ENCODE assay signal across 20 cellular contexts in the genomic region with DNA sequence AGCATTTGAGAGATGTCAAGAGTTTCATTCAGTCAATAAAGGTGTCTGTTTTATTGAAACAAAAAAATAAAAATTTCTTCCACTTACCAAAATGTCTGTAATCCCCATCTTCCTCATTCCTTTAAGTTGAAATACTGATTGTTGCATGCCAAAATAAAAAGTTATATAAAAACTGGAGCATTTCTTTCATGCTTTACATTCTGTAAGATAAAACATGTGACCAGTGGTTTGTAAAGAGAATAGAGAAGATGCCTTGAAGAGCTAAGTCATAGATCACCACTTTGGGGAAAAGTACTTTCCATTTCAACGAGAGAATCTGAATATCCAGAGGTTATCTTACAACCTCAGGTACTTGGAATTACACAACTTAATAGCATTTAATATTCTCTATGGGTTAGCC. TPM values are rescaled to one million over a fixed set of nuclear protein-coding genes. Genes with fewer than 3 reads are reported as not detected.
"Had no signal": no experiment of that assay in that cellular context is flagged by ENCODE, and none has a peak within 500 bp of the region (broad histone marks: within the 10 kb centered on the region; RNA-seq: fewer than 3 reads in every experiment).

No MANE protein-coding gene starts in this region.

- H3K4me2 ChIP-seq: hepatocyte had no signal

- H3K4me3 ChIP-seq: hepatocyte, left ventricle myocardium inferior, pancreas, psoas muscle, right atrium auricular region, upper lobe of left lung had no signal

- H3K9me3 ChIP-seq: pancreas had no signal

- H3K79me2 ChIP-seq: hepatocyte had no signal

- H3K36me3 ChIP-seq: left ventricle myocardium inferior, pancreas, right atrium auricular region, upper lobe of left lung had no signal

- DNase-seq: activated B cell treated with CpG ODN at 0.5 μM for 24 hours; activated CD4-positive, alpha-beta memory T cell treated with anti-CD3 and anti-CD28 coated beads, Interleukin-2, amount 10 ng/mL, durations not matched to agents 7 days and 5 days; activated CD4-positive, alpha-beta T cell treated with anti-CD3 and anti-CD28 coated beads for 4 hours; activated CD8-positive, alpha-beta memory T cell treated with anti-CD3 and anti-CD28 coated beads, Interleukin-2, amount 10 ng/mL, durations not matched to agents 7 days and 5 days; activated effector memory CD4-positive, alpha-beta T cell treated with anti-CD3 and anti-CD28 coated beads, Interleukin-2, amount 50 U/mL, for 16 hours; activated T-cell treated with anti-CD3 and anti-CD28 coated beads for 4 hours; cerebellar nuclear complex; effector memory CD4-positive, alpha-beta T cell; glutamatergic neuron; immature natural killer cell; left ventricle myocardium inferior; naive thymus-derived CD4-positive, alpha-beta T cell; pancreas; psoas muscle; stimulated activated CD4-positive, alpha-beta T cell treated with anti-CD3 and anti-CD28 coated beads, Interleukin-4, amount 100 ng/mL, for 4 hours; stimulated activated naive CD8-positive, alpha-beta T cell treated with anti-CD3 and anti-CD28 coated beads, Interleukin-15, Interleukin-2, amounts not matched to agents 100 U/mL and 50 U/mL, for 24 hours; T-helper 1 cell; upper lobe of left lung had no signal

- H2AFZ ChIP-seq: hepatocyte had no signal

- H3K4me1 ChIP-seq: left ventricle myocardium inferior, pancreas, psoas muscle, right atrium auricular region had no signal

- H3K27ac ChIP-seq: hepatocyte, left ventricle myocardium inferior, pancreas, psoas muscle, right atrium auricular region, upper lobe of left lung had no signal

- H3K27me3 ChIP-seq: hepatocyte, pancreas, right atrium auricular region, upper lobe of left lung had no signal

RNA-seq across cellular contexts. Expression of gene MYO1B, which starts 35.9 kb away (rescaled TPM):
- polyA plus RNA-seq: immature natural killer cell had no signal
